In the genomic region with DNA sequence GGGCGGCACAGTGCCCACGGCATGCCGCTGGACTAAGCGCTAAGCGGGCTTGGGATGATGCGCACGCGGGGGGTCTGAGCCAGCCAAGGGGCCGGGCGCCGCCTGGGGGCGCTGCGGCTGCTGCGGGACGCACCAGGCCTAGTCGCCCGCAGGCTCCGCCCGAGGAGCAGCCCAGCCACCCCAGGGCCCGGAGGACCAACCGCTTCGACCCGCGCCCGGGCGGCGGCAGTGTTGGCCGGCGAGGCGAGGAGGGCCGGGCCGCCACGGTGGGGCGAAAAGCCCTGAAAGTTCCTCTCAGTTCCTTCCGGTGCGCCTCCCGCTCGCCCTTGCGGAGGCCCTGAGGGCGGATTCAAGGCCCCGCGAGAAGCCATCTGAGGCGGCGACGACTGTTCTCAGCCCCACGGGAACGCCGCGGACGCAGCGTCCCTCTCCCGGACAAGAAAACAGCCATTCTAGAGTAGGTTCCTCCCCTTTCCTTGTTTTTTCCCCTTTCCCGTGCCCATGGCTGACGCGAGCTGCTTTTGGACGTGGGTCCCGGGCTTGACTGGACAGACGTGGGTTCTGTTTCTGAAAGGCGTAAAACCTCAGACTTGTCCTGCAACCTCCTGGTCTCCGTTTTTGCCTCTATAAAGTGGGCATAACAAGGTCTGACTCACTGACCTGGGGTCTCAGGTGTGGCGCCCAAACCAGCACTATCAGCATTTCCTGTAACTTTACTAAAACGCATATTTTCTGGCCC, we compare ENCODE assay signal across 1 cellular context.
TF ChIP-seq lines count a peak whose summit lies in the region.

ANKAR (plus strand) TSS at position 297 of the 739 bp plus-strand sequence. CDS start 1,821 bp downstream, outside the sequence.

TF ChIP-seq in HepG2, 621 proteins besides CTCF, POLR2A, EP300 and RAD21 (continued from another document and continues in another):
- TF ChIP-seq, protein P1, sequence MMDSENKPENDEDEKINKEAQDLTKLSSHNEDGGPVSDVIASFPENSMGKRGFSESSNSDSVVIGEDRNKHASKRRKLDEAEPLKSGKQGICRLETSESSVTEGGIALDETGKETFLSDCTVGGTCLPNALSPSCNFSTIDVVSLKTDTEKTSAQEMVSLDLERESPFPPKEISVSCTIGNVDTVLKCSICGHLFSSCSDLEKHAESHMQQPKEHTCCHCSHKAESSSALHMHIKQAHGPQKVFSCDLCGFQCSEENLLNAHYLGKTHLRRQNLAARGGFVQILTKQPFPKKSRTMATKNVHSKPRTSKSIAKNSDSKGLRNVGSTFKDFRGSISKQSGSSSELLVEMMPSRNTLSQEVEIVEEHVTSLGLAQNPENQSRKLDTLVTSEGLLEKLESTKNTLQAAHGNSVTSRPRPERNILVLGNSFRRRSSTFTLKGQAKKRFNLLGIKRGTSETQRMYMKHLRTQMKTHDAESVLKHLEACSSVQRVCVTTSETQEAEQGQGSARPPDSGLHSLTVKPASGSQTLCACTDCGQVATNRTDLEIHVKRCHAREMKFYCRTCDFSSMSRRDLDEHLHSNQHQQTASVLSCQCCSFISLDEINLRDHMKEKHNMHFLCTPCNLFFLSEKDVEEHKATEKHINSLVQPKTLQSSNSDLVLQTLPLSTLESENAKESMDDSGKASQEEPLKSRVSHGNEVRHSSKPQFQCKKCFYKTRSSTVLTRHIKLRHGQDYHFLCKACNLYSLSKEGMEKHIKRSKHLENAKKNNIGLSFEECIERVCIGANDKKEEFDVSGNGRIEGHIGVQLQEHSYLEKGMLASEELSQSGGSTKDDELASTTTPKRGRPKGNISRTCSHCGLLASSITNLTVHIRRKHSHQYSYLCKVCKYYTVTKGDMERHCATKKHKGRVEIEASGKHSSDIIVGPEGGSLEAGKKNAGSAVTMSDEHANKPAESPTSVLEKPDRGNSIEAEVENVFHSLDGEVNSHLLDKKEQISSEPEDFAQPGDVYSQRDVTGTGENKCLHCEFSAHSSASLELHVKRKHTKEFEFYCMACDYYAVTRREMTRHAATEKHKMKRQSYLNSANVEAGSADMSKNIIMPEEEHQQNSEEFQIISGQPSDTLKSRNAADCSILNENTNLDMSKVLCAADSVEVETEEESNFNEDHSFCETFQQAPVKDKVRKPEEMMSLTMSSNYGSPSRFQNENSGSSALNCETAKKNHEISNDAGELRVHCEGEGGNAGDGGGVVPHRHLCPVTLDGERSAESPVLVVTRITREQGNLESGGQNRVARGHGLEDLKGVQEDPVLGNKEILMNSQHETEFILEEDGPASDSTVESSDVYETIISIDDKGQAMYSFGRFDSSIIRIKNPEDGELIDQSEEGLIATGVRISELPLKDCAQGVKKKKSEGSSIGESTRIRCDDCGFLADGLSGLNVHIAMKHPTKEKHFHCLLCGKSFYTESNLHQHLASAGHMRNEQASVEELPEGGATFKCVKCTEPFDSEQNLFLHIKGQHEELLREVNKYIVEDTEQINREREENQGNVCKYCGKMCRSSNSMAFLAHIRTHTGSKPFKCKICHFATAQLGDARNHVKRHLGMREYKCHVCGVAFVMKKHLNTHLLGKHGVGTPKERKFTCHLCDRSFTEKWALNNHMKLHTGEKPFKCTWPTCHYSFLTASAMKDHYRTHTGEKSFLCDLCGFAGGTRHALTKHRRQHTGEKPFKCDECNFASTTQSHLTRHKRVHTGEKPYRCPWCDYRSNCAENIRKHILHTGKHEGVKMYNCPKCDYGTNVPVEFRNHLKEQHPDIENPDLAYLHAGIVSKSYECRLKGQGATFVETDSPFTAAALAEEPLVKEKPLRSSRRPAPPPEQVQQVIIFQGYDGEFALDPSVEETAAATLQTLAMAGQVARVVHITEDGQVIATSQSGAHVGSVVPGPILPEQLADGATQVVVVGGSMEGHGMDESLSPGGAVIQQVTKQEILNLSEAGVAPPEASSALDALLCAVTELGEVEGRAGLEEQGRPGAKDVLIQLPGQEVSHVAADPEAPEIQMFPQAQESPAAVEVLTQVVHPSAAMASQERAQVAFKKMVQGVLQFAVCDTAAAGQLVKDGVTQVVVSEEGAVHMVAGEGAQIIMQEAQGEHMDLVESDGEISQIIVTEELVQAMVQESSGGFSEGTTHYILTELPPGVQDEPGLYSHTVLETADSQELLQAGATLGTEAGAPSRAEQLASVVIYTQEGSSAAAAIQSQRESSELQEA (CRISPR knock-in tag; IDR thresholded peaks at IDR 0.05; ENCODE audit: not compliant biosample characterization): peak; percentile 97
- TF ChIP-seq HDAC1 (CRISPR knock-in tag; IDR thresholded peaks at IDR 0.05) (peak; percentile 79), ZNF83 (CRISPR knock-in tag; IDR thresholded peaks at IDR 0.05; ENCODE audit: borderline replicate concordance) (0 out of 2 replicates have a peak, but pooled peaks have one; percentile 62), FOXK2 (IDR thresholded peaks at IDR 0.05) (no peak), ZNF468 (CRISPR knock-in tag; IDR thresholded peaks at IDR 0.05) (peak; percentile 96; the same call in 1 of the 2 replicates), SRY (CRISPR knock-in tag; IDR thresholded peaks at IDR 0.05) (no peak; the same call in 1 of the 2 replicates), HNRNPH1 (optimal IDR thresholded peaks at IDR 0.05; ENCODE audit: low read depth, low read length) (no peak), POGK (CRISPR knock-in tag; conservative IDR thresholded peaks at IDR 0.05) (peak; percentile 98), KAT8 (CRISPR knock-in tag; IDR thresholded peaks at IDR 0.05) (peak; percentile 90), ZIK1 (CRISPR knock-in tag; IDR thresholded peaks at IDR 0.05; ENCODE audit: borderline replicate concordance, low read depth) (peak; percentile 94; the same call in 1 of the 2 replicates), ZNF280D (CRISPR knock-in tag; IDR thresholded peaks at IDR 0.05) (peak; percentile 94), NKX3-1 (CRISPR knock-in tag; IDR thresholded peaks at IDR 0.05) (peak; percentile 95), ZNF883 (CRISPR knock-in tag; IDR thresholded peaks at IDR 0.05; ENCODE audit: not compliant biosample characterization) (peak; percentile 99), ZNF615 (CRISPR knock-in tag; IDR thresholded peaks at IDR 0.05; ENCODE audit: borderline replicate concordance) (0 out of 2 replicates have a peak, but pooled peaks have one; percentile 5), ZNF670 (CRISPR knock-in tag; IDR thresholded peaks at IDR 0.05; ENCODE audit: borderline replicate concordance) (0 out of 2 replicates have a peak, but pooled peaks have one; percentile 24), RARA (CRISPR knock-in tag; IDR thresholded peaks at IDR 0.05) (no peak; the same call in 1 of the 2 replicates), ZFP37 (CRISPR knock-in tag; IDR thresholded peaks at IDR 0.05; ENCODE audit: borderline replicate concordance) (peak; percentile 86; the same call in 1 of the 2 replicates), SP2 (CRISPR knock-in tag; IDR thresholded peaks at IDR 0.05) (0 out of 2 replicates have a peak, but pooled peaks have one; percentile 27), ZMAT3 (CRISPR knock-in tag; conservative IDR thresholded peaks at IDR 0.05) (peak; percentile 83; the same call in 1 of the 2 replicates), RFX1 (IDR thresholded peaks at IDR 0.05) (no peak), RORA (CRISPR knock-in tag; IDR thresholded peaks at IDR 0.05) (0 out of 2 replicates have a peak, but pooled peaks have one; percentile 47), GPN1 (CRISPR knock-in tag; IDR thresholded peaks at IDR 0.05; ENCODE audit: borderline replicate concordance) (0 out of 2 replicates have a peak, but pooled peaks have one; percentile 21), PREB (CRISPR knock-in tag; IDR thresholded peaks at IDR 0.05) (peak; percentile 90; the same call in 1 of the 2 replicates), HES4 (CRISPR knock-in tag; IDR thresholded peaks at IDR 0.05; ENCODE audit: borderline replicate concordance) (peak; percentile 98), RBFOX2 (IDR thresholded peaks at IDR 0.05; ENCODE audit: low read depth, low read length) (peak; percentile 97), ZSCAN29 (CRISPR knock-in tag; conservative IDR thresholded peaks at IDR 0.05) (peak; percentile 97), TGIF2 (CRISPR knock-in tag; IDR thresholded peaks at IDR 0.05) (peak; percentile 64; the same call in 1 of the 2 replicates), USF2 (IDR thresholded peaks at IDR 0.05; ENCODE audit: low read depth, low read length) (no peak), USF2 (CRISPR knock-in tag; IDR thresholded peaks at IDR 0.05; ENCODE audit: borderline replicate concordance) (no peak; the same call in 1 of the 2 replicates)
- TF ChIP-seq, protein P2, sequence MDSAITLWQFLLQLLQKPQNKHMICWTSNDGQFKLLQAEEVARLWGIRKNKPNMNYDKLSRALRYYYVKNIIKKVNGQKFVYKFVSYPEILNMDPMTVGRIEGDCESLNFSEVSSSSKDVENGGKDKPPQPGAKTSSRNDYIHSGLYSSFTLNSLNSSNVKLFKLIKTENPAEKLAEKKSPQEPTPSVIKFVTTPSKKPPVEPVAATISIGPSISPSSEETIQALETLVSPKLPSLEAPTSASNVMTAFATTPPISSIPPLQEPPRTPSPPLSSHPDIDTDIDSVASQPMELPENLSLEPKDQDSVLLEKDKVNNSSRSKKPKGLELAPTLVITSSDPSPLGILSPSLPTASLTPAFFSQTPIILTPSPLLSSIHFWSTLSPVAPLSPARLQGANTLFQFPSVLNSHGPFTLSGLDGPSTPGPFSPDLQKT (CRISPR knock-in tag; IDR thresholded peaks at IDR 0.05; ENCODE audit: borderline replicate concordance): 0 out of 2 replicates have a peak, but pooled peaks have one; percentile 66
- TF ChIP-seq, protein P3, sequence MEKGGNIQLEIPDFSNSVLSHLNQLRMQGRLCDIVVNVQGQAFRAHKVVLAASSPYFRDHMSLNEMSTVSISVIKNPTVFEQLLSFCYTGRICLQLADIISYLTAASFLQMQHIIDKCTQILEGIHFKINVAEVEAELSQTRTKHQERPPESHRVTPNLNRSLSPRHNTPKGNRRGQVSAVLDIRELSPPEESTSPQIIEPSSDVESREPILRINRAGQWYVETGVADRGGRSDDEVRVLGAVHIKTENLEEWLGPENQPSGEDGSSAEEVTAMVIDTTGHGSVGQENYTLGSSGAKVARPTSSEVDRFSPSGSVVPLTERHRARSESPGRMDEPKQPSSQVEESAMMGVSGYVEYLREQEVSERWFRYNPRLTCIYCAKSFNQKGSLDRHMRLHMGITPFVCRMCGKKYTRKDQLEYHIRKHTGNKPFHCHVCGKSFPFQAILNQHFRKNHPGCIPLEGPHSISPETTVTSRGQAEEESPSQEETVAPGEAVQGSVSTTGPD (CRISPR knock-in tag; IDR thresholded peaks at IDR 0.05): no peak
- TF ChIP-seq, protein P4, sequence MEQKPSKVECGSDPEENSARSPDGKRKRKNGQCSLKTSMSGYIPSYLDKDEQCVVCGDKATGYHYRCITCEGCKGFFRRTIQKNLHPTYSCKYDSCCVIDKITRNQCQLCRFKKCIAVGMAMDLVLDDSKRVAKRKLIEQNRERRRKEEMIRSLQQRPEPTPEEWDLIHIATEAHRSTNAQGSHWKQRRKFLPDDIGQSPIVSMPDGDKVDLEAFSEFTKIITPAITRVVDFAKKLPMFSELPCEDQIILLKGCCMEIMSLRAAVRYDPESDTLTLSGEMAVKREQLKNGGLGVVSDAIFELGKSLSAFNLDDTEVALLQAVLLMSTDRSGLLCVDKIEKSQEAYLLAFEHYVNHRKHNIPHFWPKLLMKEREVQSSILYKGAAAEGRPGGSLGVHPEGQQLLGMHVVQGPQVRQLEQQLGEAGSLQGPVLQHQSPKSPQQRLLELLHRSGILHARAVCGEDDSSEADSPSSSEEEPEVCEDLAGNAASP (CRISPR knock-in tag; IDR thresholded peaks at IDR 0.05; ENCODE audit: borderline replicate concordance): peak; percentile 78
